Comparison of ENCODE assay signal across 8 cellular contexts in the genomic region with DNA sequence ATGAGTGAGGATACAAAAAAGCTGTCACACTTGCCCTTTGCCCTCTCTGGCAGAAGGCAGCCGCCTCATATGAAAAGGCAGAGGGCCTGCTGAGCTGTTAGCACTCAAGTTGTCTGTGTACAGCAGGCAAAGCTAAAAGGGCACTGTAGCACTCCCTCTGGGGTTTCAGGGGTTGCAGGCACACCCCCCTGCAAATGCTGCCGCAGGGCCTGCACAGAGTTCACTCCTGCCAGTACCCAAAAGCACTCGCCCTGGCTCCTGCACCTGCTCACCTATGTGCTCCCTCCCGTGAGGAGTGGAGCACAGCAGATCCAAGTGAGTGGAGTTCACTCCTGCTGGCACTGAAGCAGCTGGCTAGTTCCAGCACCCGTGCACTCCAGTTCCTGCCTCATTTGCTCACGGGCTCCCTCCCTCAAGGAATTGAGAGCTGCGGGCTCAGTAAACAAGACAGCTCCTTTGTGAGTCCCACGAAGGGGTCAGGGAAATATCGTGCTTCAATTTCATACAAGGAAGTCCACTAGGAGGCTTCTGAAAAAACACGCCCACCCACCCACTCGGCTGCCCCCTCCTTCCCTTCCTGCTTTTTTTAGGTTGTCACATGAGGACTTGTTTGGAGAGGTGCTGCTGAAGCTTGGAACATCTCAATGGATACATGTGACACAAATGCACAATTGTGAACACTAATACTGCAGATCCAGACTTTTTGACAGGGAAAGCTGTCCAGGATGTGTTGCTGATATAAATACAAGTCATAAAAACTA. TPM values are rescaled to one million over a fixed set of nuclear protein-coding genes. Genes with fewer than 3 reads are reported as not detected.
DNase-seq lines count a peak whose midpoint lies in the region; ATAC-seq and TF ChIP-seq lines count a peak whose summit lies in the region.
"Had no signal": no experiment of that assay in that cellular context is flagged by ENCODE, and none has a peak within 500 bp of the region (broad histone marks: within the 10 kb centered on the region; RNA-seq: fewer than 3 reads in every experiment).

No MANE protein-coding gene starts in this region.

- peak; percentile 72 for ATAC-seq in HG02642 (IDR thresholded peaks at IDR 0.05; ENCODE audit: poor library complexity, unreplicated experiment)
- ATAC-seq in omental fat pad (ENCODE audit: low FRiP score) = peak; percentile 23
- no peak for ATAC-seq in GM21515 (IDR thresholded peaks at IDR 0.05; ENCODE audit: unreplicated experiment)

- CTCF ChIA-PET in GM10248 (lab: Yijun Ruan, JAX) = interaction anchor here (0.7 to 2.7 kb wide), 5 partner anchors 10 to 448 kb away, joined by 3 to 10 read pairs (median 3); partner anchors contain the start of genes MED4 and RCBTB2

- POLR2A ChIA-PET in GM10248 (lab: Yijun Ruan, JAX) = interaction anchor here (0.9 kb wide), 1 partner anchor 10 kb away, joined by 5 read pairs; no protein-coding TSS in a partner anchor

- DNase-seq in NCI-H82 treated with DMSO at 0.1 percent for 48 hours (lab: John Stamatoyannopoulos, UW; ENCODE audit: unreplicated experiment) (peak; percentile 29), fibroblast of mammary gland (ENCODE audit: low read depth) (peak; percentile 20), omental fat pad (ENCODE audit: low spot score) (no peak), GM10248 (ENCODE audit: extremely low spot score) (no peak), NOMO-1 (lab: John Stamatoyannopoulos, UW; ENCODE audit: unreplicated experiment in 2 of 2) (no peak)
- DNase-seq: naive B cell had no signal

- no peak overlapping the region for H3K4me3 ChIP-seq in fibroblast of mammary gland (ENCODE audit: control insufficient read depth, low read depth, low read length)

- no peak for TF ChIP-seq CTCF in fibroblast of mammary gland (conservative IDR thresholded peaks at IDR 0.05; ENCODE audit: control insufficient read depth, insufficient read depth, low read depth, low read length)
- no peak for TF ChIP-seq CTCF in omental fat pad (IDR thresholded peaks at IDR 0.05)
- no peak for TF ChIP-seq CTCF in GM10248 (IDR thresholded peaks at IDR 0.05; ENCODE audit: control extremely low read depth, extremely low read depth, low read depth, missing control alignments)

RNA-seq across cellular contexts. Expression of gene RCBTB2, which starts 9.9 kb away (rescaled TPM):
- 10 to 100 TPM in 3 of 4 donors, 1 to 10 TPM in 1; 6.7 to 30.6 (median 13.0) TPM for total RNA-seq in omental fat pad

Comparison
In these comparisons a context has a peak if more than half of its experiments do, and no peak if none do; other contexts are left out.
1. DNase-seq: peak in NCI-H82 treated with DMSO at 0.1 percent for 48 hours (single experiment) and fibroblast of mammary gland (single experiment); none in omental fat pad (single experiment), GM10248 (single experiment) and NOMO-1 (0 of 2).